ENCODE assay signal across 1 cellular context in genomic region chr19:1590641-1591397, GRCh38.
TF ChIP-seq lines count a peak whose summit lies in the region.

No MANE protein-coding gene starts in this region.

TF ChIP-seq in endothelial cell of umbilical vein, 7 proteins besides CTCF, POLR2A, EP300 and RAD21:
- TF ChIP-seq MAX (IDR thresholded peaks at IDR 0.05; ENCODE audit: insufficient read depth, insufficient read length): no peak
- peak; percentile 55 for TF ChIP-seq POLR2AphosphoS5 (IDR thresholded peaks at IDR 0.05; ENCODE audit: insufficient read depth, low read depth, low read length)
